2 cellular contexts compared by ENCODE assay signal in genomic region chr6:42779521-42779920, GRCh38.
TF ChIP-seq lines count a peak whose summit lies in the region.

No MANE protein-coding gene starts in this region.

TF ChIP-seq in HCT116, 20 proteins besides CTCF, POLR2A, EP300 and RAD21:
- TF ChIP-seq FOSL1 (IDR thresholded peaks at IDR 0.05; ENCODE audit: low read depth) (no peak), SRF (IDR thresholded peaks at IDR 0.05; ENCODE audit: low read depth) (no peak), YY1 (IDR thresholded peaks at IDR 0.05; ENCODE audit: extremely low read depth, insufficient replicate concordance, low read depth, low read length) (no peak), CBX3 (IDR thresholded peaks at IDR 0.05; ENCODE audit: low read depth) (no peak), ZFX (IDR thresholded peaks at IDR 0.05) (no peak), EGR1 (IDR thresholded peaks at IDR 0.05; ENCODE audit: low read depth) (no peak), POLR2AphosphoS5 (IDR thresholded peaks at IDR 0.05; ENCODE audit: low read depth, low read length) (no peak), EZH2 (IDR thresholded peaks at IDR 0.05) (no peak), ATF3 (IDR thresholded peaks at IDR 0.05) (no peak), CEBPB (IDR thresholded peaks at IDR 0.05; ENCODE audit: low read depth) (no peak), SIN3A (IDR thresholded peaks at IDR 0.05; ENCODE audit: low read depth) (no peak), SP1 (IDR thresholded peaks at IDR 0.05; ENCODE audit: low read depth) (no peak), ELF1 (IDR thresholded peaks at IDR 0.05; ENCODE audit: borderline replicate concordance, low read depth) (no peak), JUND (IDR thresholded peaks at IDR 0.05) (no peak), ZBTB33 (IDR thresholded peaks at IDR 0.05; ENCODE audit: extremely low read depth, insufficient replicate concordance, low read length) (no peak), ZNF274 (IDR thresholded peaks at IDR 0.05; ENCODE audit: low read depth, low read length) (no peak), EZH2phosphoT487 (IDR thresholded peaks at IDR 0.05; ENCODE audit: borderline replicate concordance) (no peak), TCF7L2 (IDR thresholded peaks at IDR 0.05; ENCODE audit: borderline replicate concordance, extremely low read depth, insufficient read depth, insufficient read length) (no peak)
TF ChIP-seq in HCT116: peak in this region for 0.

TF ChIP-seq in GM12878, 131 proteins besides CTCF, POLR2A, EP300 and RAD21:
- TF ChIP-seq FOS (IDR thresholded peaks at IDR 0.05; ENCODE audit: borderline replicate concordance, extremely low read depth, insufficient read length): no peak
- no peak for TF ChIP-seq E4F1 (IDR thresholded peaks at IDR 0.05; ENCODE audit: borderline replicate concordance, partially characterized antibody)
- no peak for TF ChIP-seq E2F8 (IDR thresholded peaks at IDR 0.05; ENCODE audit: low read depth, partially characterized antibody)
- TF ChIP-seq MLLT1 (IDR thresholded peaks at IDR 0.05): no peak
- no peak for TF ChIP-seq POLR2AphosphoS2 (IDR thresholded peaks at IDR 0.05; ENCODE audit: low read depth, low read length)
